8 cellular contexts compared by ENCODE assay signal in the genomic region with DNA sequence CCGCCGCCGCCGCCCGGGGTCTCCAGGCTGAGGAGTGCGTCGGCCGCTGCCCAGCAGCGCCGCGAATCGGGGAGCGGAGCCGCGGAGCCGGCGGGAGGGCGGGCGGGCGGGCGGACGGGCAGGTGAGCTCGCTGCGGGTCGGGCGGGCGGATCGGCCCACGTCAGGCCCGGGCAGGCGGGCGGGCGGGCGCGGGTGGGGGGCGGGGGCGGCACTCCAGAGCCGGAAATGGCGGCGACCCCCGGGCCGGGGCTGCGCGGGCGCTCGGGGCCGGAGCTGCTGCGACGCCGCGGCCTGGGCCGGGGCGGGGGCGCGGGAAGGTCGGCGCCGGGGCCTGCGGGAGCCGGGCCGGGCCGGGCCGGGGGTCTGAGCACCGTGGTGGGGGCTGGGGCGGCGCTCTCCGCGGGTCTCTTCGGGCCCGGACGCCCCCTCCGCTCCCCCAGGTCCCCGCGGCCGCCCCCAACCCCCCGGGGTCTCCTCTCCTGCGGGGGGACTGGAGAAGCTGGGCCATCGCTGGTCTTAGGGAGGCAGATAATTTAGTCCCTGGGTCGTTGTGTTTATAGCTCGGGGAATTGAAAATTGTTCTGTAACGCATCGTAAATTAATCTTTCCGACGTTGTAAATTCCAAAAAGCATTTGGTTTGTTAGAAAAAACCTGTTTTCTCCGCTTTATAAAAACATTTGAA. TPM values are rescaled to one million over a fixed set of nuclear protein-coding genes. Genes with fewer than 3 reads are reported as not detected.
DNase-seq lines count a peak whose midpoint lies in the region; TF ChIP-seq lines count a peak whose summit lies in the region.

No MANE protein-coding gene starts in this region.

- peak overlapping the region; percentile 97 for H3K4me3 Mint-ChIP-seq in activated naive CD4-positive, alpha-beta T cell treated with anti-CD3 and anti-CD28 coated beads, Interleukin-2, amount 10 ng/mL, durations not matched to agents 7 days and 5 days

- H3K36me3 Mint-ChIP-seq in activated naive CD4-positive, alpha-beta T cell treated with anti-CD3 and anti-CD28 coated beads, Interleukin-2, amount 10 ng/mL, durations not matched to agents 7 days and 5 days, result peaks cover 30% of the 10 kb centered on the region

- no peak overlapping the region for H3K18ac ChIP-seq in neuronal stem cell (ENCODE audit: low read length)

- no peak overlapping the region for H3K23ac ChIP-seq in neuronal stem cell (ENCODE audit: low read depth, low read length, poor library complexity)

- no peaks in the 10 kb centered on the region for H3K9me3 Mint-ChIP-seq in activated naive CD4-positive, alpha-beta T cell treated with anti-CD3 and anti-CD28 coated beads, Interleukin-2, amount 10 ng/mL, durations not matched to agents 7 days and 5 days

- peaks cover 54 to 59% of the 10 kb centered on the region in 2 donors for H3K4me1 ChIP-seq in duodenal mucosa (ENCODE audit: control insufficient read depth in 1 of 2, insufficient read depth in 2 of 2, low read length in 2 of 2)
- peaks cover 9 to 12% of the 10 kb centered on the region in 2 donors for H3K4me1 ChIP-seq in neuronal stem cell (ENCODE audit: control insufficient read depth in 2 of 2, insufficient read depth in 1 of 2, low read depth in 1 of 2, low read length in 2 of 2)

- H3K27ac Mint-ChIP-seq in activated naive CD4-positive, alpha-beta T cell treated with anti-CD3 and anti-CD28 coated beads, Interleukin-2, amount 10 ng/mL, durations not matched to agents 7 days and 5 days, result peak overlapping the region; percentile 98

- H3K9ac ChIP-seq in duodenal mucosa (ENCODE audit: low read depth in 1 of 2, low read length in 2 of 2) (peak overlapping the region; percentile 71 to 74), neuronal stem cell (ENCODE audit: low read depth, low read length, poor library complexity) (no peak overlapping the region)

- no peaks in the 10 kb centered on the region for H3K27me3 Mint-ChIP-seq in activated naive CD4-positive, alpha-beta T cell treated with anti-CD3 and anti-CD28 coated beads, Interleukin-2, amount 10 ng/mL, durations not matched to agents 7 days and 5 days

- H3K4ac ChIP-seq in neuronal stem cell (ENCODE audit: low read length), result no peak overlapping the region

- no peak overlapping the region for H2AK5ac ChIP-seq in neuronal stem cell (ENCODE audit: low read depth, low read length)

- H3K79me1 ChIP-seq in neuronal stem cell (ENCODE audit: low read depth, low read length), result peaks cover 10% of the 10 kb centered on the region

- H4K91ac ChIP-seq in neuronal stem cell (ENCODE audit: low read depth, low read length, poor library complexity), result no peak overlapping the region

- H3K4me1 Mint-ChIP-seq in activated naive CD4-positive, alpha-beta T cell treated with anti-CD3 and anti-CD28 coated beads, Interleukin-2, amount 10 ng/mL, durations not matched to agents 7 days and 5 days, result peaks cover 46% of the 10 kb centered on the region

- H2AFZ ChIP-seq in neuronal stem cell (ENCODE audit: low read length), result peak overlapping the region; percentile 85

- CTCF ChIA-PET in activated naive CD4-positive, alpha-beta T cell treated with anti-CD3 and anti-CD28 coated beads, Interleukin-2, amount 10 ng/mL, durations not matched to agents 7 days and 5 days (lab: Charles Lee), result interaction anchor here (0.7 to 1.4 kb wide), 5 partner anchors 12 to 85 kb away, joined by 3 to 6 read pairs (median 4); a partner anchor contains a TSS
- CTCF ChIA-PET in GM10248 (lab: Yijun Ruan, JAX), result interaction anchor here (0.8 to 1.9 kb wide), 2 partner anchors 15 to 20 kb away, joined by 3 to 5 read pairs; no protein-coding TSS in a partner anchor

- no peak overlapping the region for H4K8ac ChIP-seq in neuronal stem cell (ENCODE audit: low read depth, low read length)

- H2BK12ac ChIP-seq in neuronal stem cell (ENCODE audit: low read length), result no peak overlapping the region

- DNase-seq in activated naive CD4-positive, alpha-beta T cell treated with anti-CD3 and anti-CD28 coated beads, Interleukin-2, amount 10 ng/mL, durations not matched to agents 7 days and 5 days, result no peak
- DNase-seq in activated naive CD4-positive, alpha-beta T cell treated with anti-CD3 and anti-CD28 coated beads, Interleukin-2, amount 50 U/mL, for 16 hours, result no peak
- DNase-seq in neuronal stem cell (ENCODE audit: low spot score) (no peak), islet precursor cell (no peak), GM10248 (ENCODE audit: extremely low spot score) (no peak), NCI-H1694 treated with DMSO at 0.1 percent for 48 hours (lab: John Stamatoyannopoulos, UW) (no peak)

- H3K36me3 ChIP-seq in KOPT-K1 (ENCODE audit: insufficient read depth, low read length), result peaks cover 20% of the 10 kb centered on the region
- peaks cover 5 to 12% of the 10 kb centered on the region in 2 donors for H3K36me3 ChIP-seq in duodenal mucosa (ENCODE audit: control insufficient read depth in 1 of 2, insufficient read depth in 2 of 2, low read length in 2 of 2)
- peaks cover 11 to 31% of the 10 kb centered on the region in 2 donors for H3K36me3 ChIP-seq in neuronal stem cell (replicated peaks in 1 of 2; ENCODE audit: control insufficient read depth in 2 of 2, insufficient read depth in 2 of 2, low read length in 2 of 2)

- H3K9me3 ChIP-seq in KOPT-K1 (ENCODE audit: insufficient read depth, low read length, poor library complexity, severe bottlenecking) (no peaks in the 10 kb centered on the region), duodenal mucosa (ENCODE audit: control insufficient read depth in 1 of 2, low read length in 2 of 2) (no peaks in the 10 kb centered on the region), neuronal stem cell (replicated peaks in 1 of 2; ENCODE audit: control insufficient read depth in 2 of 2, insufficient read depth in 1 of 2, low read depth in 1 of 2, low read length in 2 of 2) (no peaks in the 10 kb centered on the region)

- H2BK5ac ChIP-seq in neuronal stem cell (ENCODE audit: low read length), result no peak overlapping the region

- H2BK15ac ChIP-seq in neuronal stem cell (ENCODE audit: low read length), result no peak overlapping the region

- no peak overlapping the region for H3K14ac ChIP-seq in neuronal stem cell (ENCODE audit: low read length)

- peak overlapping the region; percentile 52 for H3K4me2 ChIP-seq in neuronal stem cell (ENCODE audit: insufficient read depth, low read length, poor library complexity, severe bottlenecking)

- H3K27ac ChIP-seq in KOPT-K1 (ENCODE audit: low read depth, low read length, poor library complexity, severe bottlenecking) (peak overlapping the region; percentile 45), duodenal mucosa (ENCODE audit: low read depth, low read length) (peak overlapping the region; percentile 70), neuronal stem cell (replicated peaks; ENCODE audit: low read length) (no peak overlapping the region)

- WGBS in neuronal stem cell (ENCODE audit: extremely low coverage in 2 of 2, insufficient read length in 2 of 2, insufficient replicate concordance in 1 of 2), 2 donors, result no CpG with 5 or more reads among the region's 85 CpGs

- H2BK120ac ChIP-seq in neuronal stem cell (ENCODE audit: low read depth, low read length), result no peak overlapping the region

- H3K27me3 ChIP-seq in duodenal mucosa (ENCODE audit: control insufficient read depth in 1 of 2, insufficient read depth in 2 of 2, low read length in 2 of 2) (no peaks in the 10 kb centered on the region), neuronal stem cell (ENCODE audit: control insufficient read depth in 3 of 3, insufficient read depth in 3 of 3, low read depth in 1 of 3, low read length in 3 of 3) (no peaks in the 10 kb centered on the region)

- TF ChIP-seq CTCF in GM10248 (IDR thresholded peaks at IDR 0.05; ENCODE audit: control extremely low read depth, extremely low read depth, low read depth, missing control alignments), result no peak

- H3K4me3 ChIP-seq in duodenal mucosa (ENCODE audit: low read depth in 1 of 2, low read length in 2 of 2) (peak overlapping the region; percentile 67 to 73), neuronal stem cell (ENCODE audit: low read length in 2 of 2) (peak overlapping the region; percentile 53 to 77)

- POLR2A ChIA-PET in GM10248 (lab: Yijun Ruan, JAX), result interaction anchor here (1.6 kb wide), 1 partner anchor 30 kb away, joined by 5 read pairs; a partner anchor contains a TSS

RNA-seq across cellular contexts. Expression of a gene that starts 0.4 kb away (rescaled TPM):
- 17.2 TPM for polyA plus RNA-seq in neuronal stem cell (2013, experiment 1 of 2)
- 16.8 TPM for polyA plus RNA-seq in neuronal stem cell (2013, experiment 2 of 2)

RNA-seq across cellular contexts. Expression of a gene that starts 30.3 kb away (rescaled TPM):
- polyA plus RNA-seq in neuronal stem cell (2013, experiment 1 of 2), result 48.5 TPM
- 47.7 TPM for polyA plus RNA-seq in neuronal stem cell (2013, experiment 2 of 2)

RNA-seq across cellular contexts. Expression of a gene that starts 34.0 kb away (rescaled TPM):
- not detected for polyA plus RNA-seq in neuronal stem cell (2013, experiment 1 of 2)
- polyA plus RNA-seq in neuronal stem cell (2013, experiment 2 of 2), result not detected
